8 cellular contexts compared by ENCODE assay signal in the genomic region with DNA sequence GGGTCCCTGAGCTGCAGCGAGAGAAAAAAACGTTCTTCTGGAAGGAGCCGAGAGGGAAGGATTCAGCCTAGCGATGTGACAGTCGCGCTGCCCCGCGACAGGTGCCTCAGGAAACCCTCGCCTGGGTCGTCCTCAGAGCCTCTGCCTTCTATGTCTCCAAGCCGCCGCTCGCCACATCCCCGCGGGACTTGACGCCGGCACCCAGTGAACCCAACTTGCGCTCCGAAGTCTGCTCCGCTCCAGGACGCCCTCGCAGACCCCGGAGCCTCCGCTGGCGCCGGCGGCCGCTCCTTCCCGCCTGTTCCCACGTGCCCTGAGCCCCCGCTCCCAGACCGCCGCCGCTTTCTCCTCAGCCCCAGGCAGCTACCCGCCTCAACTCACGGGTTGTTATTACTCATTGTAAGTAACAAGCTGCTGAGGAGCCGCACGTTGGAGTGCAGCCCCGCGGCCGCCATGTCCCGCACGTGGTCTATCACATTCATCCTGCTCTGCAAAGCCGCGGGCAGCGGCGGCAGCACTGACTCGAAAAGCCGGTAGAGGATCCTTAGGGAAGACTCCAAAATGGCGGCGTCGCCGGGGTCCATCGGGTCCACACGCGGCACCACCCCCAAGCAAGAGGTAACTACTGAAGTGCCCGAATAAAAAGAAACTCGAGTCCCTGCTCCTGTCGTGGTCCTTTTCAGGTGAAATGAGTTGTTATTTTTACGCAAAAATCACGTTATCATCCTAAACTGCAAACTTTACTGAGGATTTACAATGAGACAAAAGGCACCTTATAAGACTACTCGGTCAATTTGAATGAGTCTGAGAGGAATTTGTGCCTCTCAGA. TPM values are rescaled to one million over a fixed set of nuclear protein-coding genes. Genes with fewer than 3 reads are reported as not detected.
DNase-seq lines count a peak whose midpoint lies in the region; ATAC-seq and TF ChIP-seq lines count a peak whose summit lies in the region.

A gene with protein sequence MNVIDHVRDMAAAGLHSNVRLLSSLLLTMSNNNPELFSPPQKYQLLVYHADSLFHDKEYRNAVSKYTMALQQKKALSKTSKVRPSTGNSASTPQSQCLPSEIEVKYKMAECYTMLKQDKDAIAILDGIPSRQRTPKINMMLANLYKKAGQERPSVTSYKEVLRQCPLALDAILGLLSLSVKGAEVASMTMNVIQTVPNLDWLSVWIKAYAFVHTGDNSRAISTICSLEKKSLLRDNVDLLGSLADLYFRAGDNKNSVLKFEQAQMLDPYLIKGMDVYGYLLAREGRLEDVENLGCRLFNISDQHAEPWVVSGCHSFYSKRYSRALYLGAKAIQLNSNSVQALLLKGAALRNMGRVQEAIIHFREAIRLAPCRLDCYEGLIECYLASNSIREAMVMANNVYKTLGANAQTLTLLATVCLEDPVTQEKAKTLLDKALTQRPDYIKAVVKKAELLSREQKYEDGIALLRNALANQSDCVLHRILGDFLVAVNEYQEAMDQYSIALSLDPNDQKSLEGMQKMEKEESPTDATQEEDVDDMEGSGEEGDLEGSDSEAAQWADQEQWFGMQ (minus strand): TSS at position 563 of the 829 bp plus-strand sequence. CDS start 81 bp downstream, at position 482.

- peak within 1 kb of the TSS; percentile 97 for H3K27ac ChIP-seq in hepatocyte
- H3K27ac ChIP-seq in aorta (ENCODE audit: low read depth in 1 of 2, low read length in 2 of 2) = peak within 1 kb of the TSS in 1 of 2 donors; percentile 25

- peak; percentile 90 for DNase-seq in GM10266 (ENCODE audit: extremely low spot score)
- DNase-seq in NCI-H2081 (lab: John Stamatoyannopoulos, UW) = peak; percentile 84 to 89
- DNase-seq in T-helper 9 cell = peak; percentile 79
- peak; percentile 88 for DNase-seq in astrocyte of the cerebellum (ENCODE audit: low read depth)
- peak; percentile 96 for DNase-seq in hepatocyte (ENCODE audit: low spot score)
- DNase-seq in renal cortical epithelial cell (ENCODE audit: low read depth) = peak; percentile 80
- peak; percentile 94 to 97 for DNase-seq in aorta

- peak within 1 kb of the TSS; percentile 99 for H2AFZ ChIP-seq in hepatocyte

- H3K9me3 ChIP-seq in hepatocyte (ENCODE audit: low read depth) (no peaks in the 10 kb centered on the region), aorta (ENCODE audit: control insufficient read depth, low read length) (no peaks in the 10 kb centered on the region)

- in situ Hi-C loops in astrocyte of the cerebellum (cut with HindIII; ENCODE audit: low sequenced_read_pairs) = no loop called here

- under 1% methylated on average over 61 of the region's 62 CpGs for WGBS in hepatocyte (ENCODE audit: low lambda C conversion rate, missing lambda C conversion rate)
- WGBS in aorta, 2 donors = 0% methylated on average over 62 of the region's 62 CpGs

- H3K79me2 ChIP-seq in hepatocyte = peaks cover 45% of the 10 kb centered on the region

- intact Hi-C loops in aorta (cut with DNase I) = no loop called here

- H3K36me3 ChIP-seq in hepatocyte (replicated peaks; ENCODE audit: insufficient read depth, low read depth) = no peaks in the 10 kb centered on the region
- no peaks in the 10 kb centered on the region for H3K36me3 ChIP-seq in aorta (ENCODE audit: control insufficient read depth in 1 of 2, insufficient read depth in 2 of 2, low read length in 1 of 2)

- TF ChIP-seq CTCF in GM10266 (IDR thresholded peaks at IDR 0.05; ENCODE audit: control insufficient read depth, insufficient read depth, low read depth, missing control alignments) = no peak
- TF ChIP-seq CTCF in astrocyte of the cerebellum (IDR thresholded peaks at IDR 0.05; ENCODE audit: low read depth, low read length, missing control alignments) = peak; percentile 15
- peak; percentile 21 for TF ChIP-seq CTCF in hepatocyte (IDR thresholded peaks at IDR 0.05; ENCODE audit: poor library complexity)

- H3K4me1 ChIP-seq in hepatocyte (ENCODE audit: insufficient read depth) (peaks cover 9% of the 10 kb centered on the region), aorta (ENCODE audit: control insufficient read depth in 1 of 2, insufficient read depth in 2 of 2, low read length in 2 of 2) (no peaks in the 10 kb centered on the region)

- no peaks in the 10 kb centered on the region for H3K27me3 ChIP-seq in hepatocyte
- H3K27me3 ChIP-seq in aorta (ENCODE audit: control insufficient read depth in 1 of 2, insufficient read depth in 2 of 2, low read length in 1 of 2) = no peaks in the 10 kb centered on the region

- H4K20me1 ChIP-seq in hepatocyte (ENCODE audit: insufficient read depth, poor library complexity, severe bottlenecking) = no peaks in the 10 kb centered on the region

- H3K9me2 ChIP-seq in hepatocyte (replicated peaks; ENCODE audit: insufficient read depth) = no peaks in the 10 kb centered on the region

- ATAC-seq in HG02970 (IDR thresholded peaks at IDR 0.05; ENCODE audit: low FRiP score, unreplicated experiment) (peak; percentile 69), aorta (ENCODE audit: low FRiP score) (peak; percentile 98)

- peak within 1 kb of the TSS; percentile 94 for H3K4me3 ChIP-seq in astrocyte of the cerebellum (ENCODE audit: low read depth, low read length)
- peak within 1 kb of the TSS; percentile 97 for H3K4me3 ChIP-seq in hepatocyte
- H3K4me3 ChIP-seq in aorta (ENCODE audit: low read length in 2 of 2) = peak within 1 kb of the TSS; percentile 78 to 82

- H3K4me2 ChIP-seq in hepatocyte = peak within 1 kb of the TSS; percentile 78

RNA-seq across cellular contexts. Expression of the gene that starts here (rescaled TPM):
- 34.8 and 35.7 TPM in 2 replicates for total RNA-seq in hepatocyte
- 22.5 and 28.3 TPM in 2 replicates for polyA plus RNA-seq in hepatocyte
- 57.0 and 83.0 TPM in 2 replicates for total RNA-seq in renal cortical epithelial cell
- 10 to 100 TPM; 37.5 to 50.3 TPM for total RNA-seq in aorta
- 10 to 100 TPM; 17.2 to 47.0 TPM for polyA plus RNA-seq in aorta
